In the genomic region with DNA sequence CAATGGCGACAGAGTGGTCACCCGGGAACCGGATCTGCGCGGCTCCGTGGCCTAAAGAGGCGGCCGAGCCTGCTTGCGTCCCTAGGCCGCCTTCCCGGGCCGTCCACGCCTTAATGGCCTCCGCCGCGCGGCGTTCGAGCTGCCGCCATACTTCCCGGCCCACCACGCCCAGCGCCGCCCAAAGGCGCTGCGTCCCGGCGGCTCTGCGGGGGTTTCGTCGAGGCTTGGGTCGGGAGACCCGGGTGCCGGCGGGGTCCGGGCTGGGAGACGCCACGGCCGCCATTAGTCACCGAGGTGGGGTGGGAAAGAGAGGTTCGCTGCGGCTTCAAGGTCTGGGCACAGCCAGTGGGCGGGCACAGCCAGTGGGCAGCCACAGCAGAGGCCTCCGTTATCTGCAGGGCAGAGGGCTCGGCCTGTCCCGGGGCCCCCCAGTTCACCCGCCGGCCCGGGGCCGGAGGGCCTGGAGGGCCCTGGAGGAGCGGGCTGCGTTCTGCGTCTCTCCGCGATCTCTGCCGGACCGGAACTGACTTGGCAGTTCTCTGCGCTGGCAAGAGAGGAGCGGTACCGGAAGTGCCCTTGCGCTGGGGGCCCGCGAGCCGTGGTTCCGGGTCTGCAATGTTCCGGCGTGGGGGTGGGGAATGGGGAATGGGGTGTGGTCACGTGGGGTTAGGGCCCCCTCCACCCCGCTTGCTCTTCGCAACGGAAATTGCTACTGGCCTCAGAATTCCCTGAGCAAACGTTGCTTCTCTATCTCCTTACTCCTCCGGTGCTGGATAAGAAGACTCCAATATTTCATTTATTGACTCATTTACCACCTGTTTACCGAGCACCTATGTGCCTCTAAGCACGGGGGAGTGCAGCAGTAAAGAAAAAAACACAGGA, we compare ENCODE assay signal across 8 cellular contexts.
DNase-seq lines count a peak whose midpoint lies in the region; ATAC-seq and TF ChIP-seq lines count a peak whose summit lies in the region.

No MANE protein-coding gene starts in this region.

- peak; percentile 99 for TF ChIP-seq POLR2A in NB4 (IDR thresholded peaks at IDR 0.05; ENCODE audit: extremely low read depth, insufficient read length)

- H3K4me3 Mint-ChIP-seq in activated naive CD4-positive, alpha-beta T cell treated with anti-CD3 and anti-CD28 coated beads, Interleukin-2, amount 50 U/mL, for 24 hours: peak overlapping the region; percentile 99
- H3K4me3 Mint-ChIP-seq in glutamatergic neuron (ENCODE audit: unreplicated experiment): peak overlapping the region; percentile 95

- no peak for TF ChIP-seq CTCF in HFF-Myc (IDR thresholded peaks at IDR 0.05; ENCODE audit: low read depth, low read length, missing control alignments)
- TF ChIP-seq CTCF in NB4 (IDR thresholded peaks at IDR 0.05; ENCODE audit: low read depth, low read length): no peak
- no peak for TF ChIP-seq CTCF in glutamatergic neuron (IDR thresholded peaks at IDR 0.05; ENCODE audit: partially characterized antibody, unreplicated experiment)
- TF ChIP-seq CTCF in omental fat pad (IDR thresholded peaks at IDR 0.05): no peak

- peak overlapping the region; percentile 85 for H3K4me3 ChIP-seq in HFF-Myc (replicated peaks; ENCODE audit: low read depth, low read length)
- peak overlapping the region; percentile 77 for H3K4me3 ChIP-seq in NB4 (ENCODE audit: low read depth, low read length)
- H3K4me3 ChIP-seq in SK-N-MC: peak overlapping the region; percentile 94

- H3K27ac Mint-ChIP-seq in activated naive CD4-positive, alpha-beta T cell treated with anti-CD3 and anti-CD28 coated beads, Interleukin-2, amount 50 U/mL, for 24 hours: peak overlapping the region; percentile 94
- H3K27ac Mint-ChIP-seq in glutamatergic neuron (ENCODE audit: unreplicated experiment): peak overlapping the region; percentile 85

- peaks cover 8% of the 10 kb centered on the region for H3K36me3 ChIP-seq in SK-N-MC (ENCODE audit: insufficient read depth, low read length)

- peak; percentile 99 for ATAC-seq in omental fat pad (ENCODE audit: low FRiP score)

- DNase-seq in GM03348 (ENCODE audit: low spot score) (peak; percentile 95), HFF-Myc (ENCODE audit: extremely low read depth, low read depth) (peak; percentile 43), NB4 (ENCODE audit: low read depth) (peak; percentile 96), SK-N-MC (ENCODE audit: low read depth, low spot score) (no peak), glutamatergic neuron (peak; percentile 87), omental fat pad (ENCODE audit: low spot score) (peak; percentile 84)

- no peaks in the 10 kb centered on the region for H3K27me3 Mint-ChIP-seq in activated naive CD4-positive, alpha-beta T cell treated with anti-CD3 and anti-CD28 coated beads, Interleukin-2, amount 50 U/mL, for 24 hours
- peaks cover 4% of the 10 kb centered on the region for H3K27me3 Mint-ChIP-seq in glutamatergic neuron (ENCODE audit: unreplicated experiment)

- peak overlapping the region; percentile 99 for H3K9ac ChIP-seq in SK-N-MC (ENCODE audit: insufficient read length)

- H3K27ac ChIP-seq in SK-N-MC (peak overlapping the region; percentile 94), temporal lobe (ENCODE audit: low read depth, low read length) (peak overlapping the region; percentile 78)

- no peaks in the 10 kb centered on the region for H3K9me3 ChIP-seq in SK-N-MC (ENCODE audit: low read depth, low read length)

- H3K9me3 Mint-ChIP-seq in activated naive CD4-positive, alpha-beta T cell treated with anti-CD3 and anti-CD28 coated beads, Interleukin-2, amount 50 U/mL, for 24 hours: no peaks in the 10 kb centered on the region
- peaks cover 5% of the 10 kb centered on the region for H3K9me3 Mint-ChIP-seq in glutamatergic neuron (ENCODE audit: unreplicated experiment)

- H3K4me1 Mint-ChIP-seq in activated naive CD4-positive, alpha-beta T cell treated with anti-CD3 and anti-CD28 coated beads, Interleukin-2, amount 50 U/mL, for 24 hours: peaks cover 42% of the 10 kb centered on the region
- peaks cover 22% of the 10 kb centered on the region for H3K4me1 Mint-ChIP-seq in glutamatergic neuron (ENCODE audit: low read depth, unreplicated experiment)

- H3K36me3 Mint-ChIP-seq in activated naive CD4-positive, alpha-beta T cell treated with anti-CD3 and anti-CD28 coated beads, Interleukin-2, amount 50 U/mL, for 24 hours: peaks cover 19% of the 10 kb centered on the region
- H3K36me3 Mint-ChIP-seq in glutamatergic neuron (ENCODE audit: unreplicated experiment): no peaks in the 10 kb centered on the region
